Comparison of ENCODE assay signal across 1 cellular context in genomic region chr3:126414961-126415660, GRCh38.
A peak's percentile ranks its signal among the peaks of the same experiment; 100 is the strongest.
TF ChIP-seq lines count a peak whose summit lies in the region.

No MANE protein-coding gene starts in this region.

TF ChIP-seq in HepG2, 621 proteins besides CTCF, POLR2A, EP300 and RAD21:
- TF ChIP-seq GABPA (IDR thresholded peaks at IDR 0.05; ENCODE audit: low read depth, low read length) (no peak), GABPA (CRISPR knock-in tag; IDR thresholded peaks at IDR 0.05; ENCODE audit: low read depth) (0 out of 2 replicates have a peak, but pooled peaks have one; percentile 26), MYPOP (CRISPR knock-in tag; IDR thresholded peaks at IDR 0.05) (no peak)
TF ChIP-seq in HepG2: peak in this region for 1.
